13 cellular contexts compared by ENCODE assay signal in the genomic region with DNA sequence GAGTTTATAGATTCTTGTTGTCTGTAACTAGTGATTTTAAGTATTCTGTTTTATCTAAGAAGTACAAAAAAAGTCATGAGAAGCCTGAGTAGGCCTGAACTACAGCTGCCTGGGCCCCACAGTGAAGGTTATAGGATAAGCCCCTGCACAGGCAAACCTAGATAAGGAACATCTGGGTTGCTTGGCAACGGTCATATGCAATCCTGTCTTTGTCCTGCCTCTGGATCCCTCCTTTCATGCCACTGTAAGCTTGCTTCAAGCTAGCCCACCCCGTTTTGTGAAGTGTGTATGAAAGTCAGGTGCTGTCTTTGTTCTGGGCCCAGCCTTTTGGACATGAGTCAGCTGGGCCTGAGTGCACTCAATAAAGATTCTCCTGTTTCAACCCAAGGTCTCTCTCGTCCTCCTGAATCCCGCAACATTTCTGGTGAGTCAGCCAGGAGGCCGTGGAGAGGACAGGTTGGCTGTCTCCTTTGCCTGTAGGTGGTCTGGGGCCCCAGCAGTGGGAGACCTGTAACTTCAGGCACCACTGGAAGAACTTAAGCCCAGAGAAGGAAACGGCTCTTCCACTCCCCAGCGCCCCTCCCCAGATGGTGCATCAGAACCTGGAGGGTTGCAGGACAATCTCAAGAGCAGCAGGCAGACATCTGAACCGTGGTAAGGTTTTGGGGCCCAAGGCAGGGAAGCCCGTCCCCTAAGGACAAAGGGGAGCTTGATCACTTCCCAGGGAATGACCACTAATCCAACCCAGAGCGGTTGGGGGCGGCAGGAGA. TPM values are rescaled to one million over a fixed set of nuclear protein-coding genes. Genes with fewer than 3 reads are reported as not detected.
A peak's percentile ranks its signal among the peaks of the same experiment; 100 is the strongest.
DNase-seq lines count a peak whose midpoint lies in the region; ATAC-seq, FAIRE-seq and TF ChIP-seq lines count a peak whose summit lies in the region.
"Had no signal": no experiment of that assay in that cellular context is flagged by ENCODE, and none has a peak within 500 bp of the region (broad histone marks: within the 10 kb centered on the region; RNA-seq: fewer than 3 reads in every experiment).

No MANE protein-coding gene starts in this region.

- no peaks in the 10 kb centered on the region for H3K9me1 ChIP-seq in K562 (ENCODE audit: control insufficient read depth, insufficient read depth, low read length)

- H3K79me2 ChIP-seq in MM.1S (ENCODE audit: low read length): no peaks in the 10 kb centered on the region
- no peaks in the 10 kb centered on the region for H3K79me2 ChIP-seq in K562 (ENCODE audit: control insufficient read depth, insufficient read depth, low read length)

- DNase-seq in GM12891 (ENCODE audit: insufficient read length, low spot score): no peak
- DNase-seq in MM.1S: no peak
- peak in 3 of 4 experiments; percentile 4 to 37 (median 6) for DNase-seq in K562 (ENCODE audit: extremely low read depth in 1 of 4, low spot score in 3 of 4)
- no peak for DNase-seq in NCI-H2227 treated with DMSO at 0.1 percent for 48 hours (lab: John Stamatoyannopoulos, UW)
- DNase-seq: activated T-cell treated with anti-CD3 and anti-CD28 coated beads, Interleukin-2, amount 50 U/mL, for 24 hours; gastrocnemius medialis; KBM-7; small intestine had no signal

- H3K27ac ChIP-seq in MM.1S (ENCODE audit: low read length) (no peak overlapping the region), K562 (ENCODE audit: extremely low read depth, low read depth, low read length) (no peak overlapping the region), mesodermal cell (ENCODE audit: low read depth, low read length, severe bottlenecking) (peak overlapping the region; percentile 78)
- H3K27ac ChIP-seq: gastrocnemius medialis had no signal

- H3K27me3 ChIP-seq in MM.1S (replicated peaks; ENCODE audit: insufficient read depth, low read length) (no peaks in the 10 kb centered on the region), K562 (ENCODE audit: control insufficient read depth in 2 of 2, insufficient read depth in 2 of 2, low read length in 2 of 2) (no peaks in the 10 kb centered on the region)
- H3K27me3 ChIP-seq: gastrocnemius medialis had no signal

- H4K20me1 ChIP-seq in MM.1S (ENCODE audit: insufficient read depth, low read length): no peaks in the 10 kb centered on the region
- H4K20me1 ChIP-seq in K562 (replicated peaks; ENCODE audit: control insufficient read depth, insufficient read depth, low read length): no peaks in the 10 kb centered on the region

- CTCF ChIA-PET in K562 (lab: Yijun Ruan, JAX; ENCODE audit: low intra/inter-chr PET ratio): no interaction called here

- H3F3A ChIP-seq in MM.1S (ENCODE audit: insufficient read depth, low read length): peaks cover 17% of the 10 kb centered on the region

- in situ Hi-C loops in K562 (cut with MboI): loop anchor here (25.0 kb wide), 1 partner anchor 210 kb away; no protein-coding TSS in a partner anchor

- 0% methylated on average over 3 of the region's 11 CpGs for WGBS in K562 (ENCODE audit: insufficient coverage, low coverage, missing lambda C conversion rate)
- WGBS in mesodermal cell (ENCODE audit: insufficient coverage in 2 of 2), 2 experiments: 76 to 77% methylated on average over 7 to 10 of the region's 11 CpGs

- no peak for TF ChIP-seq RAD21 in K562 (CRISPR knock-in tag; conservative IDR thresholded peaks at IDR 0.05 in 1 of 2, IDR thresholded peaks at IDR 0.05 in 1 of 2)

- no peak for TF ChIP-seq POLR2A in GM12891 (IDR thresholded peaks at IDR 0.05; ENCODE audit: low read depth, low read length)
- no peak for TF ChIP-seq POLR2A in K562 (conservative IDR thresholded peaks at IDR 0.05)

- H2AFZ ChIP-seq in MM.1S (ENCODE audit: low read length) (peak overlapping the region; percentile 75; the same call in 1 of the 2 replicates), K562 (ENCODE audit: low read depth, low read length) (no peak overlapping the region)

- H3K36me3 ChIP-seq in MM.1S (replicated peaks; ENCODE audit: insufficient read depth, low read length) (no peaks in the 10 kb centered on the region), K562 (ENCODE audit: control insufficient read depth, insufficient read depth, low read length) (no peaks in the 10 kb centered on the region), mesodermal cell (ENCODE audit: control insufficient read depth, insufficient read depth, low read length) (no peaks in the 10 kb centered on the region)
- H3K36me3 ChIP-seq: gastrocnemius medialis had no signal

- H3K9me3 ChIP-seq in MM.1S (replicated peaks; ENCODE audit: insufficient read depth, low read length): no peaks in the 10 kb centered on the region
- H3K9me3 ChIP-seq in K562 (replicated peaks; ENCODE audit: control insufficient read depth, insufficient read depth, low read depth, low read length): no peaks in the 10 kb centered on the region
- H3K9me3 ChIP-seq in mesodermal cell (ENCODE audit: control insufficient read depth, low read length): peaks cover 15% of the 10 kb centered on the region
- H3K9me3 ChIP-seq: gastrocnemius medialis had no signal

- H3K4me3 ChIP-seq in MM.1S (ENCODE audit: low read length) (no peak overlapping the region), K562 (no peak overlapping the region), mesodermal cell (ENCODE audit: extremely low read depth, insufficient read depth, low read length, poor library complexity, severe bottlenecking) (no peak overlapping the region)

- ATAC-seq in K562 (no peak), GM18867 (IDR thresholded peaks at IDR 0.05; ENCODE audit: unreplicated experiment) (no peak), GM21360 (IDR thresholded peaks at IDR 0.05; ENCODE audit: unreplicated experiment) (no peak), GM19023 (IDR thresholded peaks at IDR 0.05; ENCODE audit: unreplicated experiment) (no peak)
- ATAC-seq: gastrocnemius medialis had no signal

- H3K4me2 ChIP-seq in MM.1S (ENCODE audit: low read depth, low read length) (no peak overlapping the region), K562 (ENCODE audit: insufficient read depth, low read length) (no peak overlapping the region)

- intact Hi-C loops in K562 (cut with micrococcal nuclease): no loop called here

- BruUV-seq in K562 (replicated peaks; lab: Mats Ljungman, UMichigan): no TSS peak

- no peak for TF ChIP-seq CTCF in MM.1S (IDR thresholded peaks at IDR 0.05; ENCODE audit: low read length)
- no peak for TF ChIP-seq CTCF in K562 (IDR thresholded peaks at IDR 0.05 in 2 of 3, conservative IDR thresholded peaks at IDR 0.05 in 1 of 3; ENCODE audit: insufficient read depth in 2 of 3, low read depth in 1 of 3, low read length in 3 of 3)

- H3K9ac ChIP-seq in MM.1S (ENCODE audit: low read length) (no peak overlapping the region), K562 (ENCODE audit: insufficient read depth in 1 of 2, low read depth in 2 of 2, low read length in 2 of 2) (no peak overlapping the region)

- no peak for TF ChIP-seq EP300 in K562 (IDR thresholded peaks at IDR 0.05; ENCODE audit: low read length)

- POLR2A ChIA-PET in K562 (lab: Yijun Ruan, JAX): no interaction called here

- no peaks in the 10 kb centered on the region for H3K9me2 ChIP-seq in MM.1S (replicated peaks; ENCODE audit: insufficient read depth, low read length)

- H3K4me1 ChIP-seq in MM.1S (ENCODE audit: low read length) (peaks cover 52% of the 10 kb centered on the region), K562 (replicated peaks in 1 of 2; ENCODE audit: control insufficient read depth in 2 of 2, insufficient read depth in 2 of 2, low read length in 2 of 2) (no peaks in the 10 kb centered on the region), mesodermal cell (ENCODE audit: control insufficient read depth, insufficient read depth, low read length, poor library complexity, severe bottlenecking) (peaks cover 15% of the 10 kb centered on the region)

- FAIRE-seq in GM12891 (lab: Jason Lieb, UNC): peak; percentile 73
- peak; percentile 60 for FAIRE-seq in K562 (lab: Jason Lieb, UNC)
- FAIRE-seq: bronchial epithelial cell, small intestine had no signal

RNA-seq across cellular contexts. Expression of a gene that starts 8.2 kb away (rescaled TPM):
- polyA plus RNA-seq in GM12891 (2012; ENCODE audit: low read depth, missing spikeins): 0.03 TPM
- not detected in 2 replicates for total RNA-seq in K562 (2011; cell fraction: chromatin; rRNA removed; ENCODE audit: low replicate concordance)
- not detected in 2 replicates for total RNA-seq in K562 (2011; cell fraction: nucleolus; rRNA removed)
- not detected in 2 replicates for total RNA-seq in K562 (2011; cell fraction: nucleoplasm; rRNA removed)
- total RNA-seq in K562 (2014; rRNA removed) (not detected in 2 replicates), K562 (2014; rRNA removed; fragmentation: Illumina TruSeq; extraction: Trizol) (not detected in 2 replicates), K562 (2015; rRNA removed; fragmentation: Illumina TruSeq; extraction: Trizol) (not detected in 2 replicates), K562 (2021) (not detected in 2 replicates)
- polyA plus RNA-seq in K562 (2011; rRNA removed) (not detected in 2 replicates), K562 (2014; fragmentation: Illumina TruSeq; extraction: Trizol) (not detected in 2 replicates), K562 (2014; fragmentation: Nextera tagmentation; extraction: Ambion mirVana) (not detected), K562 (2014; rRNA removed) (not detected in 2 replicates)
- not detected in 2 replicates for polyA plus RNA-seq in K562 (2011; cell fraction: cytosol; rRNA removed)
- polyA plus RNA-seq in K562 (2011; cell fraction: nucleus; rRNA removed): not detected in 2 replicates
- polyA plus RNA-seq in K562 (2012): not detected in 2 replicates
- polyA minus RNA-seq in K562 (2011; rRNA and poly(A)+ RNA removed): not detected in 2 replicates
- polyA minus RNA-seq in K562 (2011; cell fraction: cytosol; rRNA and poly(A)+ RNA removed): not detected in 2 replicates
- not detected in 2 replicates for polyA minus RNA-seq in K562 (2011; cell fraction: nucleus; rRNA and poly(A)+ RNA removed)
- not detected for polyA plus RNA-seq in mesodermal cell (2013, experiment 1 of 2)
- not detected for polyA plus RNA-seq in mesodermal cell (2013, experiment 2 of 2)
- total RNA-seq: bronchial epithelial cell, gastrocnemius medialis had no signal

RNA-seq across cellular contexts. Expression of a gene that starts 30.7 kb away (rescaled TPM):
- 21.5 TPM for polyA plus RNA-seq in GM12891 (2012; ENCODE audit: low read depth, missing spikeins)
- total RNA-seq in K562 (2011; cell fraction: chromatin; rRNA removed; ENCODE audit: low replicate concordance): not detected in 2 replicates
- total RNA-seq in K562 (2011; cell fraction: nucleolus; rRNA removed): not detected in 2 replicates
- total RNA-seq in K562 (2011; cell fraction: nucleoplasm; rRNA removed): not detected in 2 replicates
- total RNA-seq in K562 (2014; rRNA removed) (not detected in 2 replicates), K562 (2014; rRNA removed; fragmentation: Illumina TruSeq; extraction: Trizol) (not detected in 2 replicates), K562 (2015; rRNA removed; fragmentation: Illumina TruSeq; extraction: Trizol) (not detected in 2 replicates), K562 (2021) (0.13 and 0.47 TPM in 2 replicates)
- polyA plus RNA-seq in K562 (2011; rRNA removed) (not detected in 2 replicates), K562 (2014; fragmentation: Illumina TruSeq; extraction: Trizol) (not detected in 2 replicates), K562 (2014; fragmentation: Nextera tagmentation; extraction: Ambion mirVana) (not detected), K562 (2014; rRNA removed) (not detected in 2 replicates)
- not detected in 2 replicates for polyA plus RNA-seq in K562 (2011; cell fraction: cytosol; rRNA removed)
- not detected in 2 replicates for polyA plus RNA-seq in K562 (2011; cell fraction: nucleus; rRNA removed)
- polyA plus RNA-seq in K562 (2012): not detected in 2 replicates
- not detected in 2 replicates for polyA minus RNA-seq in K562 (2011; rRNA and poly(A)+ RNA removed)
- polyA minus RNA-seq in K562 (2011; cell fraction: cytosol; rRNA and poly(A)+ RNA removed): not detected in 2 replicates
- polyA minus RNA-seq in K562 (2011; cell fraction: nucleus; rRNA and poly(A)+ RNA removed): not detected in 2 replicates
- 20.7 TPM for polyA plus RNA-seq in mesodermal cell (2013, experiment 1 of 2)
- 16.6 TPM for polyA plus RNA-seq in mesodermal cell (2013, experiment 2 of 2)

Comparison
In these comparisons a context has a peak if more than half of its experiments do, and no peak if none do; other contexts are left out.
1. DNase-seq: peak in K562 (3 of 4); none in GM12891 (single experiment), MM.1S (single experiment) and NCI-H2227 treated with DMSO at 0.1 percent for 48 hours (single experiment).